Comparison of ENCODE assay signal across 8 cellular contexts in genomic region chr7:81845628-81846259, GRCh38.
A peak's percentile ranks its signal among the peaks of the same experiment; 100 is the strongest.
DNase-seq lines count a peak whose midpoint lies in the region; ATAC-seq, FAIRE-seq and TF ChIP-seq lines count a peak whose summit lies in the region.

No MANE protein-coding gene starts in this region.

- no peak for FAIRE-seq in small intestine (lab: Jason Lieb, UNC)

- 37 to 43% (median 39%) methylated on average over 7 of the region's 7 CpGs for WGBS in adrenal gland, 4 donors
- 45 to 65% (median 53%) methylated on average over 7 of the region's 7 CpGs for WGBS in small intestine, 3 donors
- WGBS in ovary, 3 donors: 7 to 20% (median 9%) methylated on average over 7 of the region's 7 CpGs

- TF ChIP-seq EP300 in ovary (IDR thresholded peaks at IDR 0.05): no peak

- H3K4me1 ChIP-seq in adrenal gland (replicated peaks in 1 of 2): no peaks in the 10 kb centered on the region
- H3K4me1 ChIP-seq in small intestine (ENCODE audit: control insufficient read depth in 2 of 2, insufficient read depth in 1 of 2, low read depth in 1 of 2, low read length in 1 of 2): no peaks in the 10 kb centered on the region
- no peaks in the 10 kb centered on the region for H3K4me1 ChIP-seq in ovary (ENCODE audit: insufficient read depth)

- TF ChIP-seq CTCF in AG10803 (conservative IDR thresholded peaks at IDR 0.05; ENCODE audit: low read length) (no peak), adrenal gland (IDR thresholded peaks at IDR 0.05) (no peak), ovary (IDR thresholded peaks at IDR 0.05) (no peak)

- H3K36me3 Mint-ChIP-seq in activated naive CD4-positive, alpha-beta T cell treated with anti-CD3 and anti-CD28 coated beads, Interleukin-2, amount 50 U/mL, for 72 hours: no peaks in the 10 kb centered on the region

- no peak overlapping the region for H3K4me3 ChIP-seq in AG10803 (ENCODE audit: low read length)
- H3K4me3 ChIP-seq in adrenal gland: peak overlapping the region in 1 of 4 donors; percentile 23
- H3K4me3 ChIP-seq in small intestine (ENCODE audit: low read depth in 1 of 2, low read length in 2 of 2): no peak overlapping the region
- no peak overlapping the region for H3K4me3 ChIP-seq in ovary

- no peak for TF ChIP-seq POLR2A in adrenal gland (IDR thresholded peaks at IDR 0.05)
- TF ChIP-seq POLR2A in ovary (IDR thresholded peaks at IDR 0.05): no peak

- intact Hi-C loops in adrenal gland (cut with DNase I): no loop called here
- intact Hi-C loops in ovary (cut with DNase I): no loop called here

- H3K27ac ChIP-seq in adrenal gland: peak overlapping the region in 4 of 5 donors; percentile 26 to 81 (median 55)
- H3K27ac ChIP-seq in small intestine (ENCODE audit: low read depth in 1 of 2, low read length in 1 of 2): peak overlapping the region in 1 of 2 donors; percentile 72
- no peak overlapping the region for H3K27ac ChIP-seq in ovary

- DNase-seq in AG10803 (ENCODE audit: low read depth): peak; percentile 36
- no peak for DNase-seq in adrenal gland
- DNase-seq in small intestine: peak; percentile 1
- DNase-seq in activated naive CD4-positive, alpha-beta T cell treated with anti-CD3 and anti-CD28 coated beads, Interleukin-2, amount 50 U/mL, for 72 hours (ENCODE audit: low spot score in 2 of 2): no peak
- DNase-seq in NCI-H226: no peak
- no peak for DNase-seq in ovary

- H3K9me3 Mint-ChIP-seq in activated naive CD4-positive, alpha-beta T cell treated with anti-CD3 and anti-CD28 coated beads, Interleukin-2, amount 50 U/mL, for 72 hours: peaks cover 14 to 17% of the 10 kb centered on the region in 2 donors

- no peaks in the 10 kb centered on the region for H3K9me3 ChIP-seq in adrenal gland (replicated peaks in 1 of 3)
- H3K9me3 ChIP-seq in small intestine (ENCODE audit: control insufficient read depth, low read depth): no peaks in the 10 kb centered on the region
- no peaks in the 10 kb centered on the region for H3K9me3 ChIP-seq in ovary

- H3K27me3 ChIP-seq in adrenal gland: no peaks in the 10 kb centered on the region
- no peaks in the 10 kb centered on the region for H3K27me3 ChIP-seq in small intestine (ENCODE audit: control insufficient read depth in 2 of 2, insufficient read depth in 2 of 2, low read length in 2 of 2)
- no peaks in the 10 kb centered on the region for H3K27me3 ChIP-seq in ovary

- ATAC-seq in GM19468 (IDR thresholded peaks at IDR 0.05; ENCODE audit: extremely low read depth, unreplicated experiment) (peak; percentile 66), HG03565 (IDR thresholded peaks at IDR 0.05; ENCODE audit: unreplicated experiment) (peak; percentile 87)
- no peak for ATAC-seq in activated naive CD4-positive, alpha-beta T cell treated with anti-CD3 and anti-CD28 coated beads, Interleukin-2, amount 50 U/mL, for 72 hours

- no peak overlapping the region for H3K27ac Mint-ChIP-seq in activated naive CD4-positive, alpha-beta T cell treated with anti-CD3 and anti-CD28 coated beads, Interleukin-2, amount 50 U/mL, for 72 hours

- H3K36me3 ChIP-seq in adrenal gland (replicated peaks in 1 of 2): no peaks in the 10 kb centered on the region
- no peaks in the 10 kb centered on the region for H3K36me3 ChIP-seq in small intestine (ENCODE audit: control insufficient read depth in 2 of 2, insufficient read depth in 2 of 2, low read length in 2 of 2)
- no peaks in the 10 kb centered on the region for H3K36me3 ChIP-seq in ovary

Comparison
In these comparisons a context has a peak if more than half of its experiments do, and no peak if none do; other contexts are left out.
1. DNase-seq: peak in AG10803 (single experiment) and small intestine (single experiment); none in adrenal gland (0 of 7), activated naive CD4-positive, alpha-beta T cell treated with anti-CD3 and anti-CD28 coated beads, Interleukin-2, amount 50 U/mL, for 72 hours (0 of 2), NCI-H226 (single experiment) and ovary (0 of 5).
2. ATAC-seq: peak in GM19468 (single experiment) and HG03565 (single experiment); none in activated naive CD4-positive, alpha-beta T cell treated with anti-CD3 and anti-CD28 coated beads, Interleukin-2, amount 50 U/mL, for 72 hours (0 of 2).
3. H3K27ac ChIP-seq: peak in adrenal gland (4 of 5); none in ovary (0 of 2).